Comparison of ENCODE assay signal across 8 cellular contexts in genomic region chr13:77507931-77508776, GRCh38. TPM values are rescaled to one million over a fixed set of nuclear protein-coding genes. Genes with fewer than 3 reads are reported as not detected.
DNase-seq lines count a peak whose midpoint lies in the region; ATAC-seq and TF ChIP-seq lines count a peak whose summit lies in the region.
"Had no signal": no experiment of that assay in that cellular context is flagged by ENCODE, and none has a peak within 500 bp of the region (broad histone marks: within the 10 kb centered on the region; RNA-seq: fewer than 3 reads in every experiment).

No MANE protein-coding gene starts in this region.

- peak; percentile 79 for DNase-seq in NCI-H1105 treated with DMSO at 0.1 percent for 48 hours (lab: John Stamatoyannopoulos, UW)
- DNase-seq in cardiac fibroblast (ENCODE audit: low read depth in 2 of 2), result peak; percentile 35 to 82
- DNase-seq in sciatic nerve (ENCODE audit: low spot score), result no peak
- no peak for DNase-seq in epidermal melanocyte (ENCODE audit: insufficient read length, low spot score)
- DNase-seq in anterior cingulate cortex (lab: John Stamatoyannopoulos, UW), result no peak
- DNase-seq in NCI-H345 treated with DMSO at 0.1 percent for 48 hours (lab: John Stamatoyannopoulos, UW; ENCODE audit: unreplicated experiment), result no peak

- TF ChIP-seq CTCF in cardiac fibroblast (IDR thresholded peaks at IDR 0.05; ENCODE audit: low read depth, low read length), result no peak

- peak; percentile 35 for ATAC-seq in GM19468 (IDR thresholded peaks at IDR 0.05; ENCODE audit: extremely low read depth, unreplicated experiment)
- peak; percentile 57 for ATAC-seq in sciatic nerve

- intact Hi-C loops in sciatic nerve (cut with DNase I), result no loop called here

- no peak overlapping the region for H3K4me3 ChIP-seq in cardiac fibroblast (replicated peaks in 1 of 2; ENCODE audit: low read depth in 2 of 2, low read length in 2 of 2)

RNA-seq across cellular contexts. Expression of gene SCEL, which starts 27.4 kb away (rescaled TPM):
- 0.09 TPM for total RNA-seq in sciatic nerve
- total RNA-seq: neural crest cell had no signal

Comparison
In these comparisons a context has a peak if more than half of its experiments do, and no peak if none do; other contexts are left out.
1. DNase-seq: peak in NCI-H1105 treated with DMSO at 0.1 percent for 48 hours (single experiment) and cardiac fibroblast (2 of 2); none in sciatic nerve (single experiment), epidermal melanocyte (single experiment), anterior cingulate cortex (0 of 58) and NCI-H345 treated with DMSO at 0.1 percent for 48 hours (single experiment).